9 cellular contexts compared by ENCODE assay signal in the genomic region with DNA sequence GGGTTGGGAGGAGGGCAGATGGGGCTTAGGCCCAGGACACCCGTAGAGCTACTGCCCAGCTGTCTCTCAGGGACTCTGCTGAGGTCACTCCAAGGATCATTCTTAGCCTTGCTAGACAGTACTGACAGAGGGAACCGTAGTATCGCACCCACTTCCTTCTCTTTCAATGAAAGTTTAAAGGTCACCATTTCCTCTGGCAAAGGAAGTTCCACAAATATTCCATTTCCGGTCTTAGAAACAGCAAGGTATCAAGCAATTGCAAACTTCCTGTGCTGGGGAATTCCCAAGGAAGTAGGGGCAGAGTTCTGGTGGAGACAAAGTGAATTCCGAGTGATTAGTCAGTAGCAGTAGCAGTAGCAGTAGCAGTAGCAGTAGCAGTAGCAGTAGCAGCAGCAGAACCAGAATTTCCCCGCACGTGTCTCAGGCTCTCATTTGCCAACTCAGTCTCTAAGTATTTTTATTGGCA. TPM values are rescaled to one million over a fixed set of nuclear protein-coding genes. Genes with fewer than 3 reads are reported as not detected.
DNase-seq lines count a peak whose midpoint lies in the region; FAIRE-seq and TF ChIP-seq lines count a peak whose summit lies in the region.
"Had no signal": no experiment of that assay in that cellular context is flagged by ENCODE, and none has a peak within 500 bp of the region (broad histone marks: within the 10 kb centered on the region; RNA-seq: fewer than 3 reads in every experiment).

No MANE protein-coding gene starts in this region.

- peaks cover 7% of the 10 kb centered on the region for H3K36me3 Mint-ChIP-seq in activated T-helper 1 cell treated with anti-CD3 and anti-CD28 coated beads, Interleukin-12 subunit alpha, Interleukin-12 subunit beta, Interleukin-2, Interleukin-4 antibody, amounts not matched to agents 30 ng/mL and 10 ng/mL and 1 ng/mL, durations not matched to agents 14 hours and 24 hours and 36 hours (ENCODE audit: low read depth)

- H3K27me3 ChIP-seq in keratinocyte (ENCODE audit: control insufficient read depth, extremely low read depth, insufficient read depth, low read length), result no peaks in the 10 kb centered on the region

- no peaks in the 10 kb centered on the region for H4K20me1 ChIP-seq in keratinocyte (ENCODE audit: control insufficient read depth, extremely low read depth, insufficient read depth, low read length)

- H3K4me3 ChIP-seq in keratinocyte (ENCODE audit: control insufficient read depth in 2 of 3, extremely low read depth in 1 of 3, insufficient read depth in 2 of 3, low read depth in 1 of 3, low read length in 3 of 3), result no peak overlapping the region

- DNase-seq in stimulated activated naive CD4-positive, alpha-beta T cell treated with Interleukin-2 at 50 U/mL for 16 hours (lab: John Stamatoyannopoulos, UW), result peak; percentile 3
- DNase-seq in stimulated activated naive CD4-positive, alpha-beta T cell (lab: John Stamatoyannopoulos, UW), result no peak
- DNase-seq in activated T-helper 1 cell treated with anti-CD3 and anti-CD28 coated beads, Interleukin-12 subunit alpha, Interleukin-12 subunit beta, Interleukin-2, Interleukin-4 antibody, amounts not matched to agents 30 ng/mL and 10 ng/mL and 1 ng/mL, durations not matched to agents 14 hours and 24 hours and 36 hours (ENCODE audit: low spot score), result no peak
- DNase-seq in keratinocyte (ENCODE audit: low read depth, low spot score), result peak; percentile 91
- no peak for DNase-seq in NCI-H2081 treated with DMSO at 0.1 percent for 48 hours (lab: John Stamatoyannopoulos, UW)
- no peak for DNase-seq in Kasumi-1 (lab: John Stamatoyannopoulos, UW)
- DNase-seq in erythroblast (lab: John Stamatoyannopoulos, UW), result no peak
- DNase-seq in NCI-H2227 (lab: John Stamatoyannopoulos, UW; ENCODE audit: unreplicated experiment), result no peak
- DNase-seq: T-cell had no signal

- no peaks in the 10 kb centered on the region for H3K9me3 ChIP-seq in keratinocyte (ENCODE audit: control insufficient read depth, low read depth, low read length)

- H3K27ac Mint-ChIP-seq in activated T-helper 1 cell treated with anti-CD3 and anti-CD28 coated beads, Interleukin-12 subunit alpha, Interleukin-12 subunit beta, Interleukin-2, Interleukin-4 antibody, amounts not matched to agents 30 ng/mL and 10 ng/mL and 1 ng/mL, durations not matched to agents 14 hours and 24 hours and 36 hours, result peak overlapping the region; percentile 63

- H3K36me3 ChIP-seq in keratinocyte (ENCODE audit: control insufficient read depth in 2 of 2, extremely low read depth in 1 of 2, insufficient read depth in 2 of 2, low read length in 2 of 2), result no peaks in the 10 kb centered on the region

- H3K9me3 Mint-ChIP-seq in activated T-helper 1 cell treated with anti-CD3 and anti-CD28 coated beads, Interleukin-12 subunit alpha, Interleukin-12 subunit beta, Interleukin-2, Interleukin-4 antibody, amounts not matched to agents 30 ng/mL and 10 ng/mL and 1 ng/mL, durations not matched to agents 14 hours and 24 hours and 36 hours, result peaks cover 17% of the 10 kb centered on the region

- no peak for TF ChIP-seq POLR2A in erythroblast (IDR thresholded peaks at IDR 0.05; ENCODE audit: low read length)

- H2AFZ ChIP-seq in keratinocyte (ENCODE audit: control insufficient read depth, low read length), result peak overlapping the region; percentile 55

- no peak for TF ChIP-seq CTCF in keratinocyte (optimal IDR thresholded peaks at IDR 0.05 in 1 of 3, IDR thresholded peaks at IDR 0.05 in 1 of 3, conservative IDR thresholded peaks at IDR 0.05 in 1 of 3; ENCODE audit: extremely low read depth in 1 of 3, insufficient read depth in 2 of 3, low read length in 3 of 3)

- FAIRE-seq in keratinocyte (lab: Jason Lieb, UNC), result peak; percentile 74

- peaks cover 2% of the 10 kb centered on the region for H3K27me3 Mint-ChIP-seq in activated T-helper 1 cell treated with anti-CD3 and anti-CD28 coated beads, Interleukin-12 subunit alpha, Interleukin-12 subunit beta, Interleukin-2, Interleukin-4 antibody, amounts not matched to agents 30 ng/mL and 10 ng/mL and 1 ng/mL, durations not matched to agents 14 hours and 24 hours and 36 hours (ENCODE audit: insufficient read depth)
- H3K27me3 Mint-ChIP-seq: T-cell had no signal

- H3K79me2 ChIP-seq in keratinocyte (ENCODE audit: control insufficient read depth, insufficient read depth, low read length), result no peaks in the 10 kb centered on the region

- H3K4me1 Mint-ChIP-seq in activated T-helper 1 cell treated with anti-CD3 and anti-CD28 coated beads, Interleukin-12 subunit alpha, Interleukin-12 subunit beta, Interleukin-2, Interleukin-4 antibody, amounts not matched to agents 30 ng/mL and 10 ng/mL and 1 ng/mL, durations not matched to agents 14 hours and 24 hours and 36 hours (ENCODE audit: low read depth), result peaks cover 23% of the 10 kb centered on the region

- H3K4me2 ChIP-seq in keratinocyte (ENCODE audit: control insufficient read depth, extremely low read depth, insufficient read depth, low read depth, low read length), result peak overlapping the region; percentile 55

- no peak overlapping the region for H3K4me3 Mint-ChIP-seq in activated T-helper 1 cell treated with anti-CD3 and anti-CD28 coated beads, Interleukin-12 subunit alpha, Interleukin-12 subunit beta, Interleukin-2, Interleukin-4 antibody, amounts not matched to agents 30 ng/mL and 10 ng/mL and 1 ng/mL, durations not matched to agents 14 hours and 24 hours and 36 hours
- H3K4me3 Mint-ChIP-seq: T-cell had no signal

- H3K27ac ChIP-seq in keratinocyte (ENCODE audit: control insufficient read depth, insufficient read depth, low read length), result peak overlapping the region; percentile 99

- dilution Hi-C loops in keratinocyte (cut with MboI; ENCODE audit: extremely low pct_ligation_motif_present, low sequenced_read_pairs), result no loop called here

- intact Hi-C loops in activated T-helper 1 cell treated with anti-CD3 and anti-CD28 coated beads, Interleukin-12 subunit alpha, Interleukin-12 subunit beta, Interleukin-2, Interleukin-4 antibody, amounts not matched to agents 30 ng/mL and 10 ng/mL and 1 ng/mL, durations not matched to agents 14 hours and 24 hours and 36 hours (cut with micrococcal nuclease), result loop anchor here (1.0 kb wide), 1 partner anchor 8 kb away; no protein-coding TSS in a partner anchor

- no peaks in the 10 kb centered on the region for H3K9me1 ChIP-seq in keratinocyte (ENCODE audit: control insufficient read depth, extremely low read depth, insufficient read depth, low read length)

- H3K9ac ChIP-seq in keratinocyte (ENCODE audit: control insufficient read depth, extremely low read depth, insufficient read depth, low read length), result peak overlapping the region; percentile 71

- H3K4me1 ChIP-seq in keratinocyte (ENCODE audit: control insufficient read depth, extremely low read depth, insufficient read depth, low read length), result peaks cover 50% of the 10 kb centered on the region

RNA-seq across cellular contexts. Expression of a gene that starts 24.7 kb away (rescaled TPM):
- total RNA-seq in activated T-helper 1 cell treated with anti-CD3 and anti-CD28 coated beads, Interleukin-12 subunit alpha, Interleukin-12 subunit beta, Interleukin-2, Interleukin-4 antibody, amounts not matched to agents 30 ng/mL and 10 ng/mL and 1 ng/mL, durations not matched to agents 14 hours and 24 hours and 36 hours, result 0.23 and 0.44 TPM in 2 replicates
- polyA plus RNA-seq in keratinocyte, result 221 to 291 TPM (median 232 TPM) in 3 replicates
- polyA plus RNA-seq in keratinocyte (2011; ENCODE audit: low read depth), result 13.0 TPM
- 233 and 264 TPM in 2 replicates for polyA plus RNA-seq in keratinocyte (2011; cell fraction: cytosol; rRNA removed)
- 352 and 413 TPM in 2 replicates for polyA plus RNA-seq in keratinocyte (2011; cell fraction: nucleus; rRNA removed)
- polyA plus RNA-seq in keratinocyte (2012; ENCODE audit: low replicate concordance), result 20.2 and 162 TPM in 2 replicates
- polyA minus RNA-seq in keratinocyte, result 304 to 333 TPM (median 331 TPM) in 3 replicates
- polyA minus RNA-seq in keratinocyte (2011; cell fraction: cytosol; rRNA and poly(A)+ RNA removed), result 193 TPM
- polyA minus RNA-seq in keratinocyte (2011; cell fraction: nucleus; rRNA and poly(A)+ RNA removed), result 183 and 312 TPM in 2 replicates

RNA-seq across cellular contexts. Expression of a gene that starts 27.6 kb away (rescaled TPM):
- total RNA-seq in activated T-helper 1 cell treated with anti-CD3 and anti-CD28 coated beads, Interleukin-12 subunit alpha, Interleukin-12 subunit beta, Interleukin-2, Interleukin-4 antibody, amounts not matched to agents 30 ng/mL and 10 ng/mL and 1 ng/mL, durations not matched to agents 14 hours and 24 hours and 36 hours, result 7.5 and 7.8 TPM in 2 replicates
- polyA plus RNA-seq in keratinocyte, result 146 to 269 TPM (median 240 TPM) in 3 replicates
- 121 TPM for polyA plus RNA-seq in keratinocyte (2011; ENCODE audit: low read depth)
- 145 and 292 TPM in 2 replicates for polyA plus RNA-seq in keratinocyte (2011; cell fraction: cytosol; rRNA removed)
- polyA plus RNA-seq in keratinocyte (2011; cell fraction: nucleus; rRNA removed), result 339 and 358 TPM in 2 replicates
- 118 and 151 TPM in 2 replicates for polyA plus RNA-seq in keratinocyte (2012; ENCODE audit: low replicate concordance)
- polyA minus RNA-seq in keratinocyte, result 35.3 to 143 TPM (median 103 TPM) in 3 replicates
- polyA minus RNA-seq in keratinocyte (2011; cell fraction: cytosol; rRNA and poly(A)+ RNA removed), result 90.0 TPM
- polyA minus RNA-seq in keratinocyte (2011; cell fraction: nucleus; rRNA and poly(A)+ RNA removed), result 106 and 198 TPM in 2 replicates

RNA-seq across cellular contexts. Expression of a gene that starts 47.5 kb away (rescaled TPM):
- 20.9 and 21.2 TPM in 2 replicates for total RNA-seq in activated T-helper 1 cell treated with anti-CD3 and anti-CD28 coated beads, Interleukin-12 subunit alpha, Interleukin-12 subunit beta, Interleukin-2, Interleukin-4 antibody, amounts not matched to agents 30 ng/mL and 10 ng/mL and 1 ng/mL, durations not matched to agents 14 hours and 24 hours and 36 hours
- 1.2 to 10.9 TPM (median 9.3 TPM) in 3 replicates for polyA plus RNA-seq in keratinocyte
- polyA plus RNA-seq in keratinocyte (2011; ENCODE audit: low read depth), result 0.50 TPM
- polyA plus RNA-seq in keratinocyte (2011; cell fraction: cytosol; rRNA removed), result 1.8 and 3.3 TPM in 2 replicates
- polyA plus RNA-seq in keratinocyte (2011; cell fraction: nucleus; rRNA removed), result 1.5 and 2.0 TPM in 2 replicates
- polyA plus RNA-seq in keratinocyte (2012; ENCODE audit: low replicate concordance), result 0.45 and 9.6 TPM in 2 replicates
- 0.89 to 7.2 TPM (median 1.6 TPM) in 3 replicates for polyA minus RNA-seq in keratinocyte
- polyA minus RNA-seq in keratinocyte (2011; cell fraction: cytosol; rRNA and poly(A)+ RNA removed), result 1.2 TPM
- 0.84 and 2.2 TPM in 2 replicates for polyA minus RNA-seq in keratinocyte (2011; cell fraction: nucleus; rRNA and poly(A)+ RNA removed)

Comparison
In these comparisons a context has a peak if more than half of its experiments do, and no peak if none do; other contexts are left out.
1. DNase-seq: peak in stimulated activated naive CD4-positive, alpha-beta T cell treated with Interleukin-2 at 50 U/mL for 16 hours (single experiment) and keratinocyte (single experiment); none in stimulated activated naive CD4-positive, alpha-beta T cell (0 of 6), activated T-helper 1 cell treated with anti-CD3 and anti-CD28 coated beads, Interleukin-12 subunit alpha, Interleukin-12 subunit beta, Interleukin-2, Interleukin-4 antibody, amounts not matched to agents 30 ng/mL and 10 ng/mL and 1 ng/mL, durations not matched to agents 14 hours and 24 hours and 36 hours (single experiment), NCI-H2081 treated with DMSO at 0.1 percent for 48 hours (single experiment), Kasumi-1 (0 of 2), erythroblast (0 of 2) and NCI-H2227 (single experiment).